In genomic region chr20:57968111-57968510, GRCh38 we compare ENCODE assay signal across 15 cellular contexts.
DNase-seq lines count a peak whose midpoint lies in the region; ATAC-seq and TF ChIP-seq lines count a peak whose summit lies in the region.
"Had no signal": no experiment of that assay in that cellular context is flagged by ENCODE, and none has a peak within 500 bp of the region (broad histone marks: within the 10 kb centered on the region; RNA-seq: fewer than 3 reads in every experiment).

No MANE protein-coding gene starts in this region.

- TF ChIP-seq CTCF in nephron progenitor cell (IDR thresholded peaks at IDR 0.05): no peak

- H3K4me3 Mint-ChIP-seq in nephron progenitor cell: no peak overlapping the region
- H3K4me3 Mint-ChIP-seq: B cell; CD8-positive, alpha-beta T cell had no signal

- peak overlapping the region; percentile 55 for H3K27ac Mint-ChIP-seq in nephron progenitor cell
- H3K27ac Mint-ChIP-seq: B cell; CD8-positive, alpha-beta T cell had no signal

- H3K27ac ChIP-seq in GM23248: no peak overlapping the region
- H3K27ac ChIP-seq: BLaER1 treated with 17β-estradiol and CSF1 and Interleukin-3, amounts not matched to agents 10 nM and 100 nM had no signal

- ATAC-seq in GM19351 (IDR thresholded peaks at IDR 0.05; ENCODE audit: unreplicated experiment): no peak
- ATAC-seq: CD8-positive, alpha-beta T cell; GM12878 had no signal

- no peaks in the 10 kb centered on the region for H3K9me3 ChIP-seq in GM23248 (ENCODE audit: low read depth)
- H3K9me3 ChIP-seq: BLaER1 treated with 17β-estradiol and CSF1 and Interleukin-3, amounts not matched to agents 10 nM and 100 nM had no signal

- H3K36me3 ChIP-seq in GM23248 (ENCODE audit: low read depth): no peaks in the 10 kb centered on the region
- H3K36me3 ChIP-seq: BLaER1 treated with 17β-estradiol and CSF1 and Interleukin-3, amounts not matched to agents 10 nM and 100 nM had no signal

- peaks cover 7% of the 10 kb centered on the region; the same call in 1 of the 2 replicates for H3K4me1 ChIP-seq in GM23248 (ENCODE audit: insufficient read depth)

- peaks cover 21% of the 10 kb centered on the region for H3K27me3 Mint-ChIP-seq in nephron progenitor cell (ENCODE audit: low read depth, poor library complexity)

- DNase-seq in EH (ENCODE audit: low read depth) (peak; percentile 45), GM23248 (peak; percentile 22), RPMI7951 (ENCODE audit: low read depth) (peak; percentile 73), nephron progenitor cell (no peak), NCI-H2171 treated with DMSO at 0.1 percent for 48 hours (lab: John Stamatoyannopoulos, UW) (no peak)
- no peak for DNase-seq in central memory CD4-positive, alpha-beta T cell
- DNase-seq: CD8-positive, alpha-beta T cell; COR-L47; GOT3; H7; KG1 had no signal

- peaks cover 4% of the 10 kb centered on the region for H3K9me3 Mint-ChIP-seq in nephron progenitor cell
- H3K9me3 Mint-ChIP-seq: CD8-positive, alpha-beta T cell had no signal

- H3K27me3 ChIP-seq in GM23248 (replicated peaks; ENCODE audit: insufficient read depth): no peaks in the 10 kb centered on the region
- H3K27me3 ChIP-seq: BLaER1 treated with 17β-estradiol and CSF1 and Interleukin-3, amounts not matched to agents 10 nM and 100 nM had no signal

- H3K4me2 ChIP-seq in GM23248 (ENCODE audit: unreplicated experiment): no peak overlapping the region
- H3K4me2 ChIP-seq: BLaER1 treated with 17β-estradiol and CSF1 and Interleukin-3, amounts not matched to agents 10 nM and 100 nM had no signal

- no peak overlapping the region for H3K9ac ChIP-seq in GM23248
- H3K9ac ChIP-seq: BLaER1 treated with 17β-estradiol and CSF1 and Interleukin-3, amounts not matched to agents 10 nM and 100 nM had no signal

- no peaks in the 10 kb centered on the region for H3K79me2 ChIP-seq in GM23248 (ENCODE audit: insufficient read depth)

- peaks cover 8% of the 10 kb centered on the region; the same call in 1 of the 2 replicates for H3F3A ChIP-seq in GM23248 (ENCODE audit: insufficient read depth)

- H3K9me2 ChIP-seq in GM23248 (ENCODE audit: insufficient read depth): no peaks in the 10 kb centered on the region

- no peaks in the 10 kb centered on the region for H4K20me1 ChIP-seq in GM23248 (ENCODE audit: insufficient read depth)
- H4K20me1 ChIP-seq: BLaER1 treated with 17β-estradiol and CSF1 and Interleukin-3, amounts not matched to agents 10 nM and 100 nM had no signal

- 86 to 95% methylated on average over 1 of the region's 1 CpG for whole genome bisulfite sequencing in GM23248 (ENCODE audit: low coverage in 1 of 2, low lambda C conversion rate in 2 of 2, missing lambda C conversion rate in 2 of 2), 2 experiments

- peaks cover 28% of the 10 kb centered on the region for H3K4me1 Mint-ChIP-seq in nephron progenitor cell
- H3K4me1 Mint-ChIP-seq: B cell had no signal

- no peak overlapping the region for H2AFZ ChIP-seq in GM23248

- no peak overlapping the region for H3K4me3 ChIP-seq in GM23248
- H3K4me3 ChIP-seq: BLaER1 treated with 17β-estradiol and CSF1 and Interleukin-3, amounts not matched to agents 10 nM and 100 nM; GM12878 had no signal

- in situ Hi-C loops in GM23248 (cut with MboI): no loop called here

- H3K36me3 Mint-ChIP-seq in nephron progenitor cell (ENCODE audit: low read depth): no peaks in the 10 kb centered on the region
- H3K36me3 Mint-ChIP-seq: CD8-positive, alpha-beta T cell had no signal

Comparison
In these comparisons a context has a peak if more than half of its experiments do, and no peak if none do; other contexts are left out.
1. DNase-seq: peak in EH (single experiment), GM23248 (single experiment) and RPMI7951 (single experiment); none in nephron progenitor cell (single experiment), NCI-H2171 treated with DMSO at 0.1 percent for 48 hours (single experiment) and central memory CD4-positive, alpha-beta T cell (single experiment).